In the genomic region with DNA sequence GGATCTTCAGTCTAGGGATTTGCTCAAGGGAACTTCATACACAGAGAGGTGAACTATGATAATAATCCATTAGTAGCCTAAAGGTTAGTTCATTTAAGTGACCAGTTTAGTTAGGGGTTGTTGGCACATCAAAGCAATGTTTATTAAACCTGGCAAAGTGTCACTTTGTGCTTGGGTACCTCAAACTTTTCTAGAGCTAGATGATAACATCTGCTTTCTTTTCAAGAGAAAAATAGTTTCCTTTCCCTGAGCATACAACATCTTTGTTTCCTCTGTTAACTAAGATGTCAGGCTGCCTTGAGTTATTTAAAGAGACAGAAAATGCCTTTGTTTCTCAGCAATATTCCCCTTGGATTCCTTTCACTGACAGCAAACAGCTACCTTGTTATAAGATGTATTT, we compare ENCODE assay signal across 23 cellular contexts. TPM values are rescaled to one million over a fixed set of nuclear protein-coding genes. Genes with fewer than 3 reads are reported as not detected.
DNase-seq lines count a peak whose midpoint lies in the region; ATAC-seq, FAIRE-seq and TF ChIP-seq lines count a peak whose summit lies in the region.
"Had no signal": no experiment of that assay in that cellular context is flagged by ENCODE, and none has a peak within 500 bp of the region (broad histone marks: within the 10 kb centered on the region; RNA-seq: fewer than 3 reads in every experiment).

No MANE protein-coding gene starts in this region.

- H3K27me3 Mint-ChIP-seq in mesothelial cell of epicardium (ENCODE audit: low read depth): peaks cover 13% of the 10 kb centered on the region
- H3K27me3 Mint-ChIP-seq in type B pancreatic cell: peaks cover 14% of the 10 kb centered on the region

- H3K4me1 ChIP-seq in HepG2 (ENCODE audit: insufficient read depth, low read length) (peaks cover 10% of the 10 kb centered on the region), right lobe of liver (peaks cover 0 to 40% (median 13%) of the 10 kb centered on the region in 4 donors)

- TF ChIP-seq POLR2A in HepG2 (IDR thresholded peaks at IDR 0.05; ENCODE audit: insufficient read depth in 1 of 2, low read depth in 2 of 2, low read length in 2 of 2) (no peak), right lobe of liver (IDR thresholded peaks at IDR 0.05) (no peak)

- H2AFZ ChIP-seq in HepG2 (ENCODE audit: low read length): no peak overlapping the region
- H2AFZ ChIP-seq: GM23248 had no signal

- FAIRE-seq in HepG2 (lab: Jason Lieb, UNC) (no peak), HTR-8/SVneo (lab: Jason Lieb, UNC) (no peak)

- H3K4me3 Mint-ChIP-seq in mesothelial cell of epicardium (no peak overlapping the region), type B pancreatic cell (peak overlapping the region; percentile 72)
- H3K4me3 Mint-ChIP-seq: activated T-cell treated with anti-CD3 and anti-CD28 coated beads, Interleukin-2, amount 50 U/mL, for 4 hours had no signal

- DNase-seq in HepG2 (ENCODE audit: low spot score) (no peak), right lobe of liver (no peak), SK-N-MC (ENCODE audit: low read depth, low spot score) (no peak), mesothelial cell of epicardium (ENCODE audit: low spot score in 2 of 2, unreplicated experiment in 2 of 2) (no peak), type B pancreatic cell (ENCODE audit: extremely low spot score, unreplicated experiment) (no peak), HTR-8/SVneo (ENCODE audit: insufficient read length, low spot score) (no peak), NCI-H2171 treated with DMSO at 0.1 percent for 48 hours (lab: John Stamatoyannopoulos, UW) (no peak)
- DNase-seq: activated CD4-positive, alpha-beta T cell treated with anti-CD3 and anti-CD28 coated beads, Interleukin-2, amount 50 U/mL, for 1 hour; activated T-cell treated with anti-CD3 and anti-CD28 coated beads, Interleukin-2, amount 50 U/mL, for 4 hours; dorsolateral prefrontal cortex; EL; erythroblast; GM23248; Karpas-422; left colon; midbrain; NCI-H1092; NCI-H2029 treated with DMSO at 0.1 percent for 48 hours; Peyer's patch; stimulated activated naive B cell treated with anti-CD40 and anti-IgM and Interleukin-4, amounts not matched to agents 10 μg/mL and 1 μg/mL and 100 μg/mL, for 72 hours had no signal

- CTCF ChIA-PET in HepG2 (lab: Yijun Ruan, JAX; ENCODE audit: low intra/inter-chr PET ratio, low total read pairs): no interaction called here

- no peaks in the 10 kb centered on the region for H3K9me3 ChIP-seq in HepG2 (ENCODE audit: low read length)
- no peaks in the 10 kb centered on the region for H3K9me3 ChIP-seq in right lobe of liver
- no peaks in the 10 kb centered on the region for H3K9me3 ChIP-seq in SK-N-MC (ENCODE audit: low read depth, low read length)
- H3K9me3 ChIP-seq: Peyer's patch, tibial nerve had no signal

- H3K4me2 ChIP-seq in HepG2 (ENCODE audit: low read depth, low read length): no peak overlapping the region

- BruUV-seq in HepG2 (replicated peaks; lab: Mats Ljungman, UMichigan): TSS peak; percentile 24

- no peak for TF ChIP-seq RAD21 in HepG2 (CRISPR knock-in tag; IDR thresholded peaks at IDR 0.05)

- in situ Hi-C loops in HepG2 (cut with HindIII; ENCODE audit: extremely low pct_ligation_motif_present, low pct_unique_long_range_greater_than_20kb): no loop called here

- H3K27ac Mint-ChIP-seq in mesothelial cell of epicardium (peak overlapping the region; percentile 82), type B pancreatic cell (peak overlapping the region; percentile 1)
- H3K27ac Mint-ChIP-seq: stimulated activated naive B cell treated with anti-CD40 and anti-IgM and Interleukin-4, amounts not matched to agents 10 μg/mL and 1 μg/mL and 100 μg/mL, for 72 hours had no signal

- H3K79me2 ChIP-seq in HepG2 (ENCODE audit: insufficient read depth, low read length): no peaks in the 10 kb centered on the region

- no peak for TF ChIP-seq CTCF in HepG2 (CRISPR knock-in tag; IDR thresholded peaks at IDR 0.05)
- TF ChIP-seq CTCF in right lobe of liver (IDR thresholded peaks at IDR 0.05): no peak
- no peak for TF ChIP-seq CTCF in mesothelial cell of epicardium (IDR thresholded peaks at IDR 0.05; ENCODE audit: unreplicated experiment)
- no peak for TF ChIP-seq CTCF in type B pancreatic cell (conservative IDR thresholded peaks at IDR 0.05)

- H3K36me3 ChIP-seq in HepG2 (replicated peaks in 1 of 2; ENCODE audit: control insufficient read depth in 1 of 2, insufficient read depth in 2 of 2, low read length in 2 of 2) (no peaks in the 10 kb centered on the region; a peak in 1 of 5 replicates), right lobe of liver (no peaks in the 10 kb centered on the region), SK-N-MC (ENCODE audit: insufficient read depth, low read length) (no peaks in the 10 kb centered on the region)
- H3K36me3 ChIP-seq: Peyer's patch, tibial nerve had no signal

- H3K4me3 ChIP-seq in HepG2 (replicated peaks in 1 of 3; ENCODE audit: insufficient read depth in 1 of 3, low read depth in 2 of 3, low read length in 3 of 3): no peak overlapping the region
- no peak overlapping the region for H3K4me3 ChIP-seq in right lobe of liver
- H3K4me3 ChIP-seq in SK-N-MC: no peak overlapping the region
- H3K4me3 ChIP-seq: dorsolateral prefrontal cortex, GM23248, Peyer's patch, tibial nerve had no signal

- TF ChIP-seq EP300 in HepG2 (IDR thresholded peaks at IDR 0.05; ENCODE audit: low read depth in 2 of 2, low read length in 2 of 2) (no peak), HepG2 (CRISPR knock-in tag; IDR thresholded peaks at IDR 0.05; ENCODE audit: borderline replicate concordance) (no peak)

- H3K4me1 Mint-ChIP-seq in mesothelial cell of epicardium (peaks cover 39% of the 10 kb centered on the region), type B pancreatic cell (ENCODE audit: unreplicated experiment) (peaks cover 39% of the 10 kb centered on the region)

- no peaks in the 10 kb centered on the region for H3K9me3 Mint-ChIP-seq in mesothelial cell of epicardium
- no peaks in the 10 kb centered on the region for H3K9me3 Mint-ChIP-seq in type B pancreatic cell
- H3K9me3 Mint-ChIP-seq: activated T-cell treated with anti-CD3 and anti-CD28 coated beads, Interleukin-2, amount 50 U/mL, for 4 hours; stimulated activated naive B cell treated with anti-CD40 and anti-IgM and Interleukin-4, amounts not matched to agents 10 μg/mL and 1 μg/mL and 100 μg/mL, for 72 hours had no signal

- H3K36me3 Mint-ChIP-seq in mesothelial cell of epicardium (no peaks in the 10 kb centered on the region), type B pancreatic cell (no peaks in the 10 kb centered on the region)
- H3K36me3 Mint-ChIP-seq: stimulated activated naive B cell treated with anti-CD40 and anti-IgM and Interleukin-4, amounts not matched to agents 10 μg/mL and 1 μg/mL and 100 μg/mL, for 72 hours had no signal

- H3K27ac ChIP-seq in HepG2 (ENCODE audit: extremely low read length, insufficient read depth, low read length): no peak overlapping the region
- H3K27ac ChIP-seq in right lobe of liver: no peak overlapping the region
- H3K27ac ChIP-seq in SK-N-MC: peak overlapping the region; percentile 19; the same call in 1 of the 2 replicates
- H3K27ac ChIP-seq: GM23248, tibial nerve had no signal

- POLR2A ChIA-PET in HepG2 (lab: Yijun Ruan, JAX): interaction anchor here (1.0 to 1.8 kb wide), 2 partner anchors 9 to 25 kb away, joined by 3 to 5 read pairs; no protein-coding TSS in a partner anchor

- H4K20me1 ChIP-seq in HepG2 (ENCODE audit: insufficient read depth, low read length): no peaks in the 10 kb centered on the region; the same call in 1 of the 2 replicates

- H3K27me3 ChIP-seq in HepG2 (ENCODE audit: control insufficient read depth in 1 of 2, insufficient read depth in 2 of 2, low read length in 2 of 2) (no peaks in the 10 kb centered on the region), right lobe of liver (no peaks in the 10 kb centered on the region)
- H3K27me3 ChIP-seq: Peyer's patch, tibial nerve had no signal

- ATAC-seq in HepG2: no peak
- no peak for ATAC-seq in right lobe of liver
- ATAC-seq in HG03432 (IDR thresholded peaks at IDR 0.05; ENCODE audit: unreplicated experiment): no peak
- ATAC-seq: sciatic nerve; stimulated activated naive B cell treated with anti-CD40 and anti-IgM and Interleukin-4, amounts not matched to agents 10 μg/mL and 1 μg/mL and 100 μg/mL, for 72 hours had no signal

- intact Hi-C loops in HepG2 (cut with micrococcal nuclease; ENCODE audit: unreplicated experiment): no loop called here
- intact Hi-C loops in right lobe of liver (cut with DNase I): no loop called here

- no peak overlapping the region for H3K9ac ChIP-seq in HepG2 (ENCODE audit: insufficient read depth, low read depth, low read length)
- no peak overlapping the region for H3K9ac ChIP-seq in SK-N-MC (ENCODE audit: insufficient read length)
- H3K9ac ChIP-seq: GM23248 had no signal

TF ChIP-seq in HepG2, 621 proteins besides CTCF, POLR2A, EP300 and RAD21 (continues in another document):
- TF ChIP-seq KAT8 (CRISPR knock-in tag; IDR thresholded peaks at IDR 0.05) (no peak), SMYD3 (CRISPR knock-in tag; IDR thresholded peaks at IDR 0.05) (no peak)

RNA-seq across cellular contexts. Expression of a gene that starts 26.7 kb away (rescaled TPM):
- total RNA-seq in HepG2 (2016; rRNA removed; fragmentation: Illumina TruSeq; extraction: Trizol) (8.6 and 10.0 TPM in 2 replicates), right lobe of liver (10 to 100 TPM in 5 of 6 experiments, 1 to 10 TPM in 1; 9.2 to 34.0 (median 14.4) TPM), mesothelial cell of epicardium (89.9 to 96.2 TPM (median 90.7 TPM) in 3 replicates), type B pancreatic cell (ENCODE audit: low replicate concordance) (52.0 and 59.0 TPM in 2 replicates)
- total RNA-seq in HepG2 (2016; cell fraction: cytosol; rRNA removed; fragmentation: Illumina TruSeq; extraction: Trizol; ENCODE audit: low read depth): 5.9 and 6.9 TPM in 2 replicates
- total RNA-seq in HepG2 (2016; cell fraction: insoluble cytoplasmic fraction; rRNA removed; fragmentation: Illumina TruSeq; extraction: Trizol): 8.6 and 9.2 TPM in 2 replicates
- 6.1 and 6.5 TPM in 2 replicates for total RNA-seq in HepG2 (2016; cell fraction: membrane; rRNA removed; fragmentation: Illumina TruSeq; extraction: Trizol)
- total RNA-seq in HepG2 (2016; cell fraction: nucleus; rRNA removed; fragmentation: Illumina TruSeq; extraction: Trizol): 15.6 and 16.8 TPM in 2 replicates
- 56.3 and 59.1 TPM in 2 replicates for polyA plus RNA-seq in HepG2 (2011; rRNA removed)
- polyA plus RNA-seq in HepG2 (2011; cell fraction: cytosol; rRNA removed): 15.3 and 17.1 TPM in 2 replicates
- polyA plus RNA-seq in HepG2 (2011; cell fraction: nucleus; rRNA removed): 92.6 and 110 TPM in 2 replicates
- polyA plus RNA-seq in HepG2 (2012): 27.7 and 30.7 TPM in 2 replicates
- polyA plus RNA-seq in HepG2 (2016; cell fraction: cytosol; fragmentation: Illumina TruSeq; extraction: Trizol; ENCODE audit: low read depth): 0.69 and 1.4 TPM in 2 replicates
- polyA plus RNA-seq in HepG2 (2016; cell fraction: insoluble cytoplasmic fraction; fragmentation: Illumina TruSeq; extraction: Trizol; ENCODE audit: low read depth): 9.8 and 12.0 TPM in 2 replicates
- polyA plus RNA-seq in HepG2 (2016; cell fraction: membrane; fragmentation: Illumina TruSeq; extraction: Trizol; ENCODE audit: low read depth): 2.7 and 3.7 TPM in 2 replicates
- polyA plus RNA-seq in HepG2 (2016; cell fraction: nucleus; fragmentation: Illumina TruSeq; extraction: Trizol; ENCODE audit: insufficient read depth, low read depth): 25.8 and 26.1 TPM in 2 replicates
- polyA minus RNA-seq in HepG2 (2011; rRNA and poly(A)+ RNA removed; ENCODE audit: low replicate concordance): 37.4 and 65.9 TPM in 2 replicates
- polyA minus RNA-seq in HepG2 (2011; cell fraction: cytosol; rRNA and poly(A)+ RNA removed): 17.8 and 26.2 TPM in 2 replicates
- 43.8 and 50.1 TPM in 2 replicates for polyA minus RNA-seq in HepG2 (2011; cell fraction: nucleus; rRNA and poly(A)+ RNA removed)
